Comparison of ENCODE assay signal across 31 cellular contexts in genomic region chr2:18986046-18986445, GRCh38.
"Had no signal": no experiment of that assay in that cellular context is flagged by ENCODE, and none has a peak within 500 bp of the region (broad histone marks: within the 10 kb centered on the region; RNA-seq: fewer than 3 reads in every experiment).

No MANE protein-coding gene starts in this region.

- DNase-seq: naive B cell; naive thymus-derived CD8-positive, alpha-beta T cell; occipital lobe; posterior cingulate gyrus; psoas muscle; right cardiac atrium; right lobe of liver; sigmoid colon; small intestine; spleen; stimulated activated CD4-positive, alpha-beta T cell treated with anti-CD3 and anti-CD28 coated beads, Interleukin-12 subunit alpha, Interleukin-12 subunit beta, amount 100 ng/mL, for 4 hours; stimulated activated CD4-positive, alpha-beta T cell treated with anti-CD3 and anti-CD28 coated beads, Interleukin-1b, Interleukin-23, amount 100 ng/mL, for 48 hours; stimulated activated CD4-positive, alpha-beta T cell treated with anti-CD3 and anti-CD28 coated beads, Interleukin-4, amount 100 ng/mL, for 1 hour; stimulated activated CD4-positive, alpha-beta T cell treated with anti-CD3 and anti-CD28 coated beads, Interleukin-4, amount 100 ng/mL, for 4 hours; stimulated activated CD8-positive, alpha-beta memory T cell treated with anti-CD3 and anti-CD28 coated beads, Interleukin-4, amount 100 ng/mL, for 48 hours; stimulated activated naive CD4-positive, alpha-beta T cell; stimulated activated naive CD8-positive, alpha-beta T cell treated with anti-CD3 and anti-CD28 coated beads, Interleukin-15, amount 100 ng/mL, for 72 hours; stimulated activated naive CD8-positive, alpha-beta T cell treated with anti-CD3 and anti-CD28 coated beads, Interleukin-15, Interleukin-2, amounts not matched to agents 100 U/mL and 50 U/mL, for 24 hours; substantia nigra; testis; tibial artery; transverse colon; upper lobe of right lung; uterus had no signal

- H3K4me1 Mint-ChIP-seq: naive B cell; stimulated activated memory B cell treated with anti-CD40 and anti-IgM and Interleukin-4, amounts not matched to agents 10 μg/mL and 1 μg/mL and 100 μg/mL, for 72 hours; stimulated activated naive CD8-positive, alpha-beta T cell treated with anti-CD3 and anti-CD28 coated beads, Interleukin-15, amount 100 ng/mL, for 72 hours had no signal

- H3K9me3 Mint-ChIP-seq: naive B cell; naive thymus-derived CD8-positive, alpha-beta T cell; neural progenitor cell; stimulated activated memory B cell treated with anti-CD40 and anti-IgM and Interleukin-4, amounts not matched to agents 10 μg/mL and 1 μg/mL and 100 μg/mL, for 72 hours; stimulated activated naive CD8-positive, alpha-beta T cell treated with anti-CD3 and anti-CD28 coated beads, Interleukin-15, amount 100 ng/mL, for 72 hours; type B pancreatic cell had no signal

- H3K27me3 Mint-ChIP-seq: naive thymus-derived CD8-positive, alpha-beta T cell; natural killer cell treated with Interleukin-12 subunit alpha and Interleukin-12 subunit beta and Interleukin-15 and Interleukin-18, amount 100 ng/mL, for 72 hours; progenitor cell of endocrine pancreas; stimulated activated memory B cell treated with anti-CD40 and anti-IgM and Interleukin-4, amounts not matched to agents 10 μg/mL and 1 μg/mL and 100 μg/mL, for 72 hours; stimulated activated naive CD8-positive, alpha-beta T cell treated with anti-CD3 and anti-CD28 coated beads, Interleukin-15, amount 100 ng/mL, for 72 hours; type B pancreatic cell had no signal

- H3K4me3 ChIP-seq: neural progenitor cell, psoas muscle, right lobe of liver, sigmoid colon, spleen, suprapubic skin, testis, tibial artery, transverse colon, upper lobe of right lung, uterus had no signal

- H3K27ac ChIP-seq: neural progenitor cell, parathyroid adenoma, psoas muscle, right lobe of liver, sigmoid colon, spleen, suprapubic skin, testis, tibial artery, transverse colon, upper lobe of right lung, uterus had no signal

- H3K36me3 Mint-ChIP-seq: naive B cell; naive thymus-derived CD8-positive, alpha-beta T cell; neural progenitor cell; stimulated activated memory B cell treated with anti-CD40 and anti-IgM and Interleukin-4, amounts not matched to agents 10 μg/mL and 1 μg/mL and 100 μg/mL, for 72 hours; type B pancreatic cell had no signal

- H3K27ac Mint-ChIP-seq: naive B cell; naive thymus-derived CD8-positive, alpha-beta T cell; natural killer cell treated with Interleukin-12 subunit alpha and Interleukin-12 subunit beta and Interleukin-15 and Interleukin-18, amount 100 ng/mL, for 72 hours; neural progenitor cell; progenitor cell of endocrine pancreas; stimulated activated memory B cell treated with anti-CD40 and anti-IgM and Interleukin-4, amounts not matched to agents 10 μg/mL and 1 μg/mL and 100 μg/mL, for 72 hours; stimulated activated naive CD8-positive, alpha-beta T cell treated with anti-CD3 and anti-CD28 coated beads, Interleukin-15, amount 100 ng/mL, for 72 hours; type B pancreatic cell had no signal

- ATAC-seq: naive thymus-derived CD8-positive, alpha-beta T cell; natural killer cell treated with Interleukin-12 subunit alpha and Interleukin-12 subunit beta and Interleukin-15 and Interleukin-18, amount 100 ng/mL, for 72 hours; psoas muscle; right cardiac atrium; right lobe of liver; stimulated activated memory B cell treated with anti-CD40 and anti-IgM and Interleukin-4, amounts not matched to agents 10 μg/mL and 1 μg/mL and 100 μg/mL, for 72 hours; stimulated activated naive CD8-positive, alpha-beta T cell treated with anti-CD3 and anti-CD28 coated beads, Interleukin-15, amount 100 ng/mL, for 72 hours; stimulated activated naive CD8-positive, alpha-beta T cell treated with anti-CD3 and anti-CD28 coated beads, Interleukin-15, Interleukin-2, amounts not matched to agents 100 U/mL and 50 U/mL, for 24 hours; upper lobe of right lung had no signal

- H3K4me3 Mint-ChIP-seq: naive B cell; naive thymus-derived CD8-positive, alpha-beta T cell; natural killer cell treated with Interleukin-12 subunit alpha and Interleukin-12 subunit beta and Interleukin-15 and Interleukin-18, amount 100 ng/mL, for 72 hours; neural progenitor cell; stimulated activated memory B cell treated with anti-CD40 and anti-IgM and Interleukin-4, amounts not matched to agents 10 μg/mL and 1 μg/mL and 100 μg/mL, for 72 hours; stimulated activated naive CD8-positive, alpha-beta T cell treated with anti-CD3 and anti-CD28 coated beads, Interleukin-15, amount 100 ng/mL, for 72 hours; type B pancreatic cell had no signal
